14 cellular contexts compared by ENCODE assay signal in genomic region chr10:44301781-44302400, GRCh38.
DNase-seq lines count a peak whose midpoint lies in the region; ATAC-seq, FAIRE-seq and TF ChIP-seq lines count a peak whose summit lies in the region.
"Had no signal": no experiment of that assay in that cellular context is flagged by ENCODE, and none has a peak within 500 bp of the region (broad histone marks: within the 10 kb centered on the region; RNA-seq: fewer than 3 reads in every experiment).

No MANE protein-coding gene starts in this region.

- no peak overlapping the region for H3K9ac ChIP-seq in K562 (ENCODE audit: insufficient read depth in 1 of 2, low read depth in 2 of 2, low read length in 2 of 2)
- H3K9ac ChIP-seq in mesenchymal stem cell (ENCODE audit: low read length): no peak overlapping the region

- FAIRE-seq in K562 (lab: Jason Lieb, UNC): no peak

- H3K18ac ChIP-seq in mesenchymal stem cell (ENCODE audit: low read depth in 1 of 2, low read length in 2 of 2): no peak overlapping the region

- no peak overlapping the region for H2BK120ac ChIP-seq in mesenchymal stem cell (ENCODE audit: low read depth, low read length)

- TF ChIP-seq POLR2A in K562 (conservative IDR thresholded peaks at IDR 0.05) (no peak), right lobe of liver (IDR thresholded peaks at IDR 0.05) (no peak)

- no peak overlapping the region for H2BK12ac ChIP-seq in mesenchymal stem cell (ENCODE audit: low read length in 2 of 2)

- CTCF ChIA-PET in K562 (lab: Yijun Ruan, JAX; ENCODE audit: low intra/inter-chr PET ratio): no interaction called here

- no peaks in the 10 kb centered on the region for H3K36me3 ChIP-seq in ACC112 (ENCODE audit: insufficient read depth, low read length)
- no peaks in the 10 kb centered on the region for H3K36me3 ChIP-seq in K562 (ENCODE audit: control insufficient read depth, insufficient read depth, low read length)
- H3K36me3 ChIP-seq in mesenchymal stem cell (ENCODE audit: control insufficient read depth in 1 of 2, insufficient read depth in 2 of 2, low read depth in 1 of 2, low read length in 2 of 2): no peaks in the 10 kb centered on the region
- no peaks in the 10 kb centered on the region for H3K36me3 ChIP-seq in right lobe of liver
- H3K36me3 ChIP-seq: transverse colon had no signal

- no peak overlapping the region for H3K23ac ChIP-seq in mesenchymal stem cell (ENCODE audit: low read length in 2 of 2)

- H3K4me2 ChIP-seq in K562 (ENCODE audit: insufficient read depth, low read length): no peak overlapping the region
- H3K4me2 ChIP-seq in mesenchymal stem cell (ENCODE audit: low read length, poor library complexity, severe bottlenecking): no peak overlapping the region

- TF ChIP-seq RAD21 in K562 (CRISPR knock-in tag; conservative IDR thresholded peaks at IDR 0.05 in 1 of 2, IDR thresholded peaks at IDR 0.05 in 1 of 2): no peak

- no peak overlapping the region for H2AFZ ChIP-seq in ACC112 (ENCODE audit: low read length, unreplicated experiment)
- H2AFZ ChIP-seq in K562 (ENCODE audit: low read depth, low read length): no peak overlapping the region
- no peak overlapping the region for H2AFZ ChIP-seq in mesenchymal stem cell (ENCODE audit: low read depth, low read length)

- no peak for ATAC-seq in K562
- no peak for ATAC-seq in HG03280 (IDR thresholded peaks at IDR 0.05; ENCODE audit: unreplicated experiment)
- ATAC-seq in right lobe of liver: no peak
- ATAC-seq: effector memory CD8-positive, alpha-beta T cell had no signal

- H3K79me1 ChIP-seq in mesenchymal stem cell (replicated peaks; ENCODE audit: low read length, poor library complexity, severe bottlenecking): no peaks in the 10 kb centered on the region

- no peaks in the 10 kb centered on the region for H4K20me1 ChIP-seq in K562 (replicated peaks; ENCODE audit: control insufficient read depth, insufficient read depth, low read length)

- H3K9me3 ChIP-seq in K562 (replicated peaks; ENCODE audit: control insufficient read depth, insufficient read depth, low read depth, low read length): no peaks in the 10 kb centered on the region
- H3K9me3 ChIP-seq in mesenchymal stem cell (ENCODE audit: control insufficient read depth, low read length): peaks cover 4% of the 10 kb centered on the region
- H3K9me3 ChIP-seq in right lobe of liver: no peaks in the 10 kb centered on the region
- H3K9me3 ChIP-seq: transverse colon had no signal

- H3K4me3 ChIP-seq in ACC112 (ENCODE audit: low read depth, low read length) (no peak overlapping the region), K562 (no peak overlapping the region), mesenchymal stem cell (ENCODE audit: insufficient read depth in 1 of 2, low read depth in 1 of 2, low read length in 2 of 2) (no peak overlapping the region), right lobe of liver (no peak overlapping the region)
- H3K4me3 ChIP-seq: transverse colon had no signal

- intact Hi-C loops in K562 (cut with micrococcal nuclease) (no loop called here), right lobe of liver (cut with DNase I) (no loop called here)

- POLR2A ChIA-PET in K562 (lab: Yijun Ruan, JAX): interaction anchor here (0.8 to 1.2 kb wide), 2 partner anchors 10 to 12 kb away, joined by 3 read pairs; no protein-coding TSS in a partner anchor

- 2% methylated on average over 6 of the region's 6 CpGs for WGBS in K562 (ENCODE audit: insufficient coverage, low coverage, missing lambda C conversion rate)
- WGBS in mesenchymal stem cell: 74% methylated on average over 5 of the region's 6 CpGs
- 59% methylated on average over 6 of the region's 6 CpGs for WGBS in right lobe of liver (ENCODE audit: insufficient coverage, low coverage, low lambda C conversion rate, missing lambda C conversion rate)

- in situ Hi-C loops in K562 (cut with MboI): no loop called here

- TF ChIP-seq CTCF in K562 (IDR thresholded peaks at IDR 0.05 in 2 of 3, conservative IDR thresholded peaks at IDR 0.05 in 1 of 3; ENCODE audit: insufficient read depth in 2 of 3, low read depth in 1 of 3, low read length in 3 of 3) (no peak), right lobe of liver (IDR thresholded peaks at IDR 0.05) (no peak)

- no peaks in the 10 kb centered on the region for H3K9me1 ChIP-seq in K562 (ENCODE audit: control insufficient read depth, insufficient read depth, low read length)

- H3K4me1 ChIP-seq in ACC112 (ENCODE audit: control insufficient read depth, insufficient read depth, low read length, unreplicated experiment) (peaks cover 28% of the 10 kb centered on the region), K562 (replicated peaks in 1 of 2; ENCODE audit: control insufficient read depth in 2 of 2, insufficient read depth in 2 of 2, low read length in 2 of 2) (no peaks in the 10 kb centered on the region), mesenchymal stem cell (ENCODE audit: control insufficient read depth, insufficient read depth, low read depth, low read length) (peaks cover 11% of the 10 kb centered on the region), right lobe of liver (no peaks in the 10 kb centered on the region)
- H3K4me1 ChIP-seq: transverse colon had no signal

- DNase-seq in M059J (ENCODE audit: low read depth) (peak; percentile 55), K562 (ENCODE audit: extremely low read depth in 1 of 4, low spot score in 3 of 4) (no peak), mesenchymal stem cell (no peak), hypothalamus (lab: John Stamatoyannopoulos, UW) (no peak), right lobe of liver (no peak)
- DNase-seq in activated T-cell treated with anti-CD3 and anti-CD28 coated beads, Interleukin-2, amount 50 U/mL, for 1 hour: no peak
- DNase-seq: effector memory CD8-positive, alpha-beta T cell; H7; MV-4-11; NCI-H526; stimulated activated naive CD8-positive, alpha-beta T cell treated with anti-CD3 and anti-CD28 coated beads, Interleukin-15, Interleukin-2, amounts not matched to agents 100 U/mL and 50 U/mL, for 24 hours; transverse colon had no signal

- TF ChIP-seq EP300 in K562 (IDR thresholded peaks at IDR 0.05; ENCODE audit: low read length): no peak

- no peak overlapping the region for H2BK5ac ChIP-seq in mesenchymal stem cell (ENCODE audit: low read depth, low read length, poor library complexity, severe bottlenecking)

- H3K27ac ChIP-seq in ACC112 (ENCODE audit: low read depth, low read length) (peak overlapping the region; percentile 71), K562 (ENCODE audit: extremely low read depth, low read depth, low read length) (no peak overlapping the region), mesenchymal stem cell (ENCODE audit: low read length, poor library complexity, severe bottlenecking) (peak overlapping the region; percentile 80), right lobe of liver (no peak overlapping the region)
- H3K27ac ChIP-seq: transverse colon had no signal

- no TSS peak for BruUV-seq in K562 (replicated peaks; lab: Mats Ljungman, UMichigan)

- no peak overlapping the region for H3K14ac ChIP-seq in mesenchymal stem cell (ENCODE audit: low read length in 2 of 2)

- H4K91ac ChIP-seq in mesenchymal stem cell (ENCODE audit: low read length): no peak overlapping the region

- H2BK15ac ChIP-seq in mesenchymal stem cell (ENCODE audit: low read depth, poor library complexity, severe bottlenecking): no peak overlapping the region

- H3K4ac ChIP-seq in mesenchymal stem cell (ENCODE audit: low read depth in 1 of 2, low read length in 2 of 2): no peak overlapping the region

- no peak overlapping the region for H4K8ac ChIP-seq in mesenchymal stem cell (ENCODE audit: low read length)

- peak overlapping the region; percentile 98 for H2AK5ac ChIP-seq in mesenchymal stem cell (ENCODE audit: low read length, severe bottlenecking)

- H3K79me2 ChIP-seq in ACC112 (ENCODE audit: control insufficient read depth, insufficient read depth, low read length, unreplicated experiment) (no peaks in the 10 kb centered on the region), K562 (ENCODE audit: control insufficient read depth, insufficient read depth, low read length) (no peaks in the 10 kb centered on the region)

- H3K27me3 ChIP-seq in ACC112 (ENCODE audit: insufficient read depth, low read length) (no peaks in the 10 kb centered on the region), K562 (ENCODE audit: control insufficient read depth in 2 of 2, insufficient read depth in 2 of 2, low read length in 2 of 2) (peaks cover 0 to 9% of the 10 kb centered on the region in 2 experiments; a peak in 1 of 5 replicates), mesenchymal stem cell (ENCODE audit: control insufficient read depth in 1 of 2, insufficient read depth in 1 of 2, low read length in 2 of 2) (no peaks in the 10 kb centered on the region), right lobe of liver (no peaks in the 10 kb centered on the region)
- H3K27me3 ChIP-seq: transverse colon had no signal

TF ChIP-seq in K562, 482 proteins besides CTCF, POLR2A, EP300 and RAD21:
- TF ChIP-seq NFIC (IDR thresholded peaks at IDR 0.05) (0 out of 2 replicates have a peak, but pooled peaks have one; percentile 22), FOXK2 (conservative IDR thresholded peaks at IDR 0.05 in 1 of 2, IDR thresholded peaks at IDR 0.05 in 1 of 2; ENCODE audit: low read depth in 2 of 2) (no peak)

Comparison
In these comparisons a context has a peak if more than half of its experiments do, and no peak if none do; other contexts are left out.
1. H3K27ac ChIP-seq: peak in ACC112 (single experiment) and mesenchymal stem cell (single experiment); none in K562 (single experiment) and right lobe of liver (0 of 3).